ENCODE assay signal across 1 cellular context in the genomic region with DNA sequence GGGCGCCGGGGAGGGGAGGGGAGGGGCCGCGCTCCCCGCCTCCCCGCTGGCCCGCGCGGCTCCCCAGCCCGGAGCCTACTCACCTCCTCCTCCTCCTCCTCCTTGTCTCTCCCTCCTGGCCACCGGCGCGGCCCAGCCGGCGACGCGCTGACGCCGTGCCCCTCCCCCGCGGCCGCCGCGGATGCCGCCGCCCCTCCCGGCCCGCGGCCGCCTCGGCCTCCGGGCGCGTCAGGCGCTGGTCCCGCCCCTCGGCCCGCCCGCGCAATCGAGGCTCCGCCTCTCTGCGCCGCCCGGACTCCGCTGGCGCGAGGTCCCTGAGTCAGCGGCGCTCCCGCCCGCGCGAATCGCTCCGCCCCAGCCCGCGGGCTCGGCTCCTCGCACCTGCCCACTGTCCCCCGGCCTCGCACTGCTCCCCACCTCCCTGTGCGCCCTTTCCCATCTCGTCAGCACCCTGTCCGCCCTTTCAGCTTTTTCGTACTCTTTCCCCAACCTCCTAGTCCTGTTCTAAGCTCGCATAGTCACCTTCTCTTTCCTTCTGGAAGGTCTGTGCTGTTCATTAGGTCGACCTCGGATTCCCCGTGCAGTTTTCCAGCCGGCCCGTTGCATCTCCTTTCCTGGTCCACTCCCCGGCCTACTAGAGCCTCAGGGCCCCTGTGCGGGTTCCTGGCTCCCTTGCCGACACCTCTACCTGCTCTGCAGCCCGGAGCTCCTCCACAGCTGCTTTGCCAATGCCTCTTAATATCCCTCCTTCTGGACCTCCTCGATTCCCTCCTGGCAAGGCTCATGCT.
A peak's percentile ranks its signal among the peaks of the same experiment; 100 is the strongest.
TF ChIP-seq lines count a peak whose summit lies in the region.

No MANE protein-coding gene starts in this region.

TF ChIP-seq in K562, 482 proteins besides CTCF, POLR2A, EP300 and RAD21 (continued from another document and continues in another):
- TF ChIP-seq HDAC8 (tag; IDR thresholded peaks at IDR 0.05) (peak; percentile 71; the same call in 1 of the 2 replicates), ZNF586 (CRISPR knock-in tag; conservative IDR thresholded peaks at IDR 0.05) (no peak), ZNF766 (CRISPR knock-in tag; conservative IDR thresholded peaks at IDR 0.05) (no peak; the same call in 1 of the 2 replicates), KDM5B (IDR thresholded peaks at IDR 0.05; ENCODE audit: insufficient replicate concordance, low read depth, low read length) (peak; percentile 46), CC2D1A (IDR thresholded peaks at IDR 0.05) (peak; percentile 35; the same call in 1 of the 2 replicates), SMARCC2 (IDR thresholded peaks at IDR 0.05; ENCODE audit: low read depth) (no peak), ZNF318 (IDR thresholded peaks at IDR 0.05; ENCODE audit: borderline replicate concordance in 1 of 2, low read depth in 1 of 2) (no peak), ZNF583 (CRISPR knock-in tag; IDR thresholded peaks at IDR 0.05) (no peak), SAFB (IDR thresholded peaks at IDR 0.05; ENCODE audit: borderline replicate concordance, low read depth, low read length) (0 out of 2 replicates have a peak, but pooled peaks have one; percentile 20), SIN3A (IDR thresholded peaks at IDR 0.05; ENCODE audit: borderline replicate concordance in 2 of 2, control insufficient read depth in 1 of 2, low read depth in 2 of 2, low read length in 2 of 2) (no peak), TAF7 (tag; IDR thresholded peaks at IDR 0.05) (peak; percentile 63), SMC3 (conservative IDR thresholded peaks at IDR 0.05; ENCODE audit: insufficient read depth, low read depth, low read length) (0 out of 2 replicates have a peak, but pooled peaks have one; percentile 2), CCNT2 (IDR thresholded peaks at IDR 0.05; ENCODE audit: borderline replicate concordance, extremely low read depth, insufficient read length, low read depth, low read length) (peak; percentile 98), ATF1 (CRISPR knock-in tag; IDR thresholded peaks at IDR 0.05) (no peak), ATF1 (tag; IDR thresholded peaks at IDR 0.05) (no peak), C11orf30 (IDR thresholded peaks at IDR 0.05; ENCODE audit: low read depth) (peak; percentile 52), VEZF1 (CRISPR knock-in tag; IDR thresholded peaks at IDR 0.05) (peak; percentile 99), PRDM10 (IDR thresholded peaks at IDR 0.05; ENCODE audit: partially characterized antibody) (no peak), ZBTB7A (IDR thresholded peaks at IDR 0.05; ENCODE audit: borderline replicate concordance, control insufficient read depth, low read depth, low read length) (peak; percentile 7; the same call in 1 of the 2 replicates), TCFL5 (CRISPR knock-in tag; conservative IDR thresholded peaks at IDR 0.05) (no peak), TAF9B (IDR thresholded peaks at IDR 0.05; ENCODE audit: partially characterized antibody) (peak; percentile 67), MEIS2 (IDR thresholded peaks at IDR 0.05; ENCODE audit: partially characterized antibody) (peak; percentile 24), USF2 (CRISPR knock-in tag; IDR thresholded peaks at IDR 0.05) (no peak), CREM (IDR thresholded peaks at IDR 0.05; ENCODE audit: low read depth) (peak; percentile 81), PML (IDR thresholded peaks at IDR 0.05; ENCODE audit: low read length) (peak; percentile 30; the same call in 1 of the 2 replicates), TCF7 (IDR thresholded peaks at IDR 0.05; ENCODE audit: borderline replicate concordance) (no peak), NR4A1 (CRISPR knock-in tag; IDR thresholded peaks at IDR 0.05) (no peak), NR4A1 (tag; IDR thresholded peaks at IDR 0.05) (no peak), ILK (tag; IDR thresholded peaks at IDR 0.05; ENCODE audit: borderline replicate concordance, low read depth) (no peak), KLF13 (tag; IDR thresholded peaks at IDR 0.05; ENCODE audit: borderline replicate concordance, low read depth) (no peak), SETDB1 (IDR thresholded peaks at IDR 0.05; ENCODE audit: low read length) (no peak), HDAC3 (IDR thresholded peaks at IDR 0.05; ENCODE audit: borderline replicate concordance, partially characterized antibody) (no peak), HSF4 (CRISPR knock-in tag; IDR thresholded peaks at IDR 0.05; ENCODE audit: borderline replicate concordance) (no peak), FOXJ2 (tag; IDR thresholded peaks at IDR 0.05) (no peak), CTBP1 (IDR thresholded peaks at IDR 0.05; ENCODE audit: borderline replicate concordance) (peak; percentile 61), ZNF239 (CRISPR knock-in tag; IDR thresholded peaks at IDR 0.05) (no peak), CHCHD3 (CRISPR knock-in tag; IDR thresholded peaks at IDR 0.05) (0 out of 2 replicates have a peak, but pooled peaks have one; percentile 48), RBFOX2 (IDR thresholded peaks at IDR 0.05; ENCODE audit: low read depth, low read length) (peak; percentile 81), TRIM25 (IDR thresholded peaks at IDR 0.05; ENCODE audit: borderline replicate concordance) (peak; percentile 14; the same call in 1 of the 2 replicates), ZNF785 (CRISPR knock-in tag; IDR thresholded peaks at IDR 0.05) (no peak)
- TF ChIP-seq, protein P1, sequence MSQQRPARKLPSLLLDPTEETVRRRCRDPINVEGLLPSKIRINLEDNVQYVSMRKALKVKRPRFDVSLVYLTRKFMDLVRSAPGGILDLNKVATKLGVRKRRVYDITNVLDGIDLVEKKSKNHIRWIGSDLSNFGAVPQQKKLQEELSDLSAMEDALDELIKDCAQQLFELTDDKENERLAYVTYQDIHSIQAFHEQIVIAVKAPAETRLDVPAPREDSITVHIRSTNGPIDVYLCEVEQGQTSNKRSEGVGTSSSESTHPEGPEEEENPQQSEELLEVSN (IDR thresholded peaks at IDR 0.05; ENCODE audit: borderline replicate concordance in 1 of 2, extremely low read depth in 1 of 2, insufficient read depth in 1 of 2, insufficient read length in 1 of 2, low read depth in 1 of 2, low read length in 1 of 2, poor library complexity in 1 of 2, severe bottlenecking in 1 of 2): peak; percentile 94 to 97
